ENCODE assay signal across 10 cellular contexts in the genomic region with DNA sequence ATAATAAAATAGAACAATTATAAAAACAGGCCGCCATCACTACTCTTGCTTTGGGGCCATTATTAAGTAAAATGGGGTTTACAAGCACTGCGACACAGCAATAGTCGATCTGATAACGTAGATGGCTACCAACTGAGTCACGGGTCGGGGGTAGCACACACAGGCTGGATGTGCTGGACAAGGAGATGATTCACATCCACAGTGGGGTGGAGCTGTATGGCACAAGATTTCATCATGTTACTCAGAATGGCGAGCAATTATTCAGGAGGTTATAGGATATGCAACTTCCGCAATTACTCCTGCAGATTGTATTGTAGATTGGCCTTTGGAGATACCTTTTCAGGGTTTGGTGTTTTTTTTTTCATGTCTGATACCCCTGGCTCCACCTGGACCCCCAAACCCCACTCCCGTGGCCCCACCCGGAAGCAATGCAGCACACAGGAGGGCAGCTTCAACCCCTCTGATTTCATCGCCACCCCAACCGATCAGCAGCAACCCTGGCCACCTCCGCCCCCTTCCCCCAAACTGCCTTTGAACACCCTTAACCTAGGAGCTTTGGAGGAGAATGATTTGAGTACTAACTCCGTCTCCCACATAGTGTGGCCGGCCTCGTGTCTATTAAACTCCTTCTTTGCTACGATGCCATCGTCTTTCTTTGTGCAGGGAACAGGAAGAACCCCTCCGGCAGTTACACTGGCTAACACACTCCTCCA. TPM values are rescaled to one million over a fixed set of nuclear protein-coding genes. Genes with fewer than 3 reads are reported as not detected.
DNase-seq lines count a peak whose midpoint lies in the region; ATAC-seq lines count a peak whose summit lies in the region.
"Had no signal": no experiment of that assay in that cellular context is flagged by ENCODE, and none has a peak within 500 bp of the region (broad histone marks: within the 10 kb centered on the region; RNA-seq: fewer than 3 reads in every experiment).

No MANE protein-coding gene starts in this region.

- ATAC-seq in HG03460 (IDR thresholded peaks at IDR 0.05; ENCODE audit: unreplicated experiment) = no peak
- ATAC-seq: left cardiac atrium had no signal

- in situ Hi-C loops in KBM-7 (cut with MboI; ENCODE audit: low pct_unique_long_range_greater_than_20kb, low sequenced_read_pairs) = no loop called here

- DNase-seq in AG08395 (ENCODE audit: low spot score) = peak; percentile 45
- peak; percentile 91 for DNase-seq in M059J (ENCODE audit: low read depth)
- peak; percentile 74 for DNase-seq in astrocyte of the hippocampus (ENCODE audit: low read depth, low spot score)
- DNase-seq in kidney tubule cell (ENCODE audit: low spot score) = peak; percentile 74
- DNase-seq in KBM-7 = no peak
- DNase-seq in SKM-1 (lab: John Stamatoyannopoulos, UW; ENCODE audit: unreplicated experiment) = no peak
- no peak for DNase-seq in SHP77 (lab: John Stamatoyannopoulos, UW)
- DNase-seq: activated naive CD4-positive, alpha-beta T cell treated with anti-CD3 and anti-CD28 coated beads for 36 hours; left cardiac atrium had no signal

RNA-seq across cellular contexts. Expression of gene MLPH, which starts 21.4 kb away (rescaled TPM):
- total RNA-seq in M059J (2014; rRNA removed; shearing (Covaris generic)) = 50.7 and 68.8 TPM in 2 replicates
- total RNA-seq: activated naive CD4-positive, alpha-beta T cell treated with anti-CD3 and anti-CD28 coated beads for 36 hours had no signal

RNA-seq across cellular contexts. Expression of gene COL6A3, which starts 51.7 kb away (rescaled TPM):
- total RNA-seq in M059J (2014; rRNA removed; shearing (Covaris generic)) = 2.1 and 3.5 TPM in 2 replicates

Comparison
In these comparisons a context has a peak if more than half of its experiments do, and no peak if none do; other contexts are left out.
1. DNase-seq: peak in AG08395 (single experiment), M059J (single experiment), astrocyte of the hippocampus (single experiment) and kidney tubule cell (single experiment); none in KBM-7 (single experiment), SKM-1 (single experiment) and SHP77 (0 of 2).